In the genomic region with DNA sequence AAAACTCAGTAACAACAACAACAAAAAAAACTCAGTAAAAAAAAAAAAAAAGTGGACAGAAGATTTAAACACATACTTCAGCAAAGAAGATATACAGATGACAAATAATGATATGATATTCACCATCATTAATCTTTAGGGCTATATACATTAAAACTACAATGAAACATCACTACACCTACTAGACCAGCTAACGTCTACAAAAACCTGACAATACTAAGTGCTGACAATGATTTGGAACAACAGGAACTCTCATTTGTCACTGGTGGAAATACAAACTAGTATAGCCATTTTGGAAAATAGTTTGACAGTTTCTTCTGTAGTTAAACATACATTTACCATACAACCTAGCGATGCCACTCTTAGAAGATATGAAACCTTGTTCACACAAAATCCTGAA, we compare ENCODE assay signal across 27 cellular contexts.
"Had no signal": no experiment of that assay in that cellular context is flagged by ENCODE, and none has a peak within 500 bp of the region (broad histone marks: within the 10 kb centered on the region; RNA-seq: fewer than 3 reads in every experiment).

No MANE protein-coding gene starts in this region.

- H3K4me2 ChIP-seq: hepatocyte had no signal

- H3K27me3 ChIP-seq: dorsolateral prefrontal cortex, esophagus squamous epithelium, gastrocnemius medialis, heart left ventricle, hepatocyte, left lung had no signal

- H3K9me3 ChIP-seq: esophagus squamous epithelium, gastrocnemius medialis, heart left ventricle, left lung, lower lobe of right lung, mucosa of descending colon had no signal

- ATAC-seq: effector memory CD8-positive, alpha-beta T cell; esophagus mucosa; gastrocnemius medialis; heart left ventricle; left lung; left ventricle myocardium superior; lower lobe of right lung; mucosa of descending colon had no signal

- H3K36me3 ChIP-seq: esophagus squamous epithelium, gastrocnemius medialis, heart left ventricle, left lung, lower lobe of right lung had no signal

- DNase-seq: dermis blood vessel endothelial cell; dorsolateral prefrontal cortex; effector CD4-positive, alpha-beta T cell; effector memory CD8-positive, alpha-beta T cell; endodermal cell; erythroblast; esophagus squamous epithelium; foreskin fibroblast; foreskin melanocyte; gastrocnemius medialis; hypothalamus; immature natural killer cell; left cardiac atrium; left lung; lower lobe of right lung; mesenchymal stem cell; mucosa of descending colon; naive B cell had no signal

- H3K4me3 ChIP-seq: coronary artery, dorsolateral prefrontal cortex, esophagus squamous epithelium, gastrocnemius medialis, heart left ventricle, hepatocyte, left lung, lower lobe of right lung, mucosa of descending colon had no signal

- FAIRE-seq: colon, endometrium, keratinocyte had no signal

- H3K27ac ChIP-seq: coronary artery, dorsolateral prefrontal cortex, epithelial cell of prostate, esophagus squamous epithelium, gastrocnemius medialis, hepatocyte, left lung, lower lobe of right lung had no signal
